Comparison of ENCODE assay signal across 19 cellular contexts in the genomic region with DNA sequence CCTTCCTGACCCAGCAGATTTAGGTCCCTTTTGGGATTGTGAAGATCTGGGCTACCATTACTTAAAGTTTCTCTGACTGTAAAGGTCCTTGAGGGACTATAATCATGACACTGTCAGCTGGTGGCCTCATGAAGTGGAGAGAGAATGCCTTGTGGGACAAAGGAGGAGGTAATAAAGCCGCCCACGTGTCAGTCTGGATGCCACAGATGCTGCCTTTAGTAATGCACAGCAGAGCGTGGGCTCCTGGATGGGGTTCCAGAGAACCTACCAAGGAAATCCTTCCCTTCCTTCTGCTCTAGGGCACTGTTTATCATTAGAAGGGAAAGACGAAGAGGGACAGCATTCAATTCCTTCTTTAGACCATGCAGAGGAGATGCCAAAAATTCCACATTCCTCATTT.
DNase-seq lines count a peak whose midpoint lies in the region; ATAC-seq and TF ChIP-seq lines count a peak whose summit lies in the region.
"Had no signal": no experiment of that assay in that cellular context is flagged by ENCODE, and none has a peak within 500 bp of the region (broad histone marks: within the 10 kb centered on the region; RNA-seq: fewer than 3 reads in every experiment).

No MANE protein-coding gene starts in this region.

- peaks cover 72% of the 10 kb centered on the region for H3K4me1 Mint-ChIP-seq in chondrocyte (ENCODE audit: low read depth)
- H3K4me1 Mint-ChIP-seq in nephron progenitor cell: peaks cover 24% of the 10 kb centered on the region
- no peaks in the 10 kb centered on the region for H3K4me1 Mint-ChIP-seq in CD4-positive, alpha-beta memory T cell
- H3K4me1 Mint-ChIP-seq in activated CD4-positive, alpha-beta memory T cell treated with anti-CD3 and anti-CD28 coated beads for 36 hours (ENCODE audit: low read depth): peaks cover 2% of the 10 kb centered on the region

- H3K36me3 ChIP-seq in A673 (ENCODE audit: insufficient read depth, low read length, poor library complexity, severe bottlenecking): no peaks in the 10 kb centered on the region
- H3K36me3 ChIP-seq in CD4-positive, alpha-beta memory T cell (ENCODE audit: insufficient read depth, low read length): no peaks in the 10 kb centered on the region
- H3K36me3 ChIP-seq: neutrophil, upper lobe of left lung had no signal

- peak; percentile 44 for ATAC-seq in HG02798 (IDR thresholded peaks at IDR 0.05; ENCODE audit: poor library complexity, unreplicated experiment)

- peaks cover 39% of the 10 kb centered on the region for H3K4me1 ChIP-seq in A673 (ENCODE audit: insufficient read depth, low read length, poor library complexity, severe bottlenecking)
- H3K4me1 ChIP-seq in CD4-positive, alpha-beta memory T cell (ENCODE audit: insufficient read depth, low read length): no peaks in the 10 kb centered on the region

- no peaks in the 10 kb centered on the region for H3K9me3 ChIP-seq in A673 (ENCODE audit: low read depth, low read length, poor library complexity, severe bottlenecking)
- H3K9me3 ChIP-seq in CD4-positive, alpha-beta memory T cell (ENCODE audit: control insufficient read depth in 1 of 2, low read length in 2 of 2): no peaks in the 10 kb centered on the region
- H3K9me3 ChIP-seq: neutrophil, upper lobe of left lung had no signal

- H3K9me3 Mint-ChIP-seq in chondrocyte (ENCODE audit: low read depth): no peaks in the 10 kb centered on the region
- H3K9me3 Mint-ChIP-seq in nephron progenitor cell: no peaks in the 10 kb centered on the region
- H3K9me3 Mint-ChIP-seq in CD4-positive, alpha-beta memory T cell: no peaks in the 10 kb centered on the region
- no peaks in the 10 kb centered on the region for H3K9me3 Mint-ChIP-seq in activated CD4-positive, alpha-beta memory T cell treated with anti-CD3 and anti-CD28 coated beads for 36 hours

- H3K4me3 Mint-ChIP-seq in chondrocyte (ENCODE audit: unreplicated experiment) (no peak overlapping the region), nephron progenitor cell (no peak overlapping the region)
- no peak overlapping the region for H3K4me3 Mint-ChIP-seq in CD4-positive, alpha-beta memory T cell
- H3K4me3 Mint-ChIP-seq in activated CD4-positive, alpha-beta memory T cell treated with anti-CD3 and anti-CD28 coated beads for 36 hours: no peak overlapping the region

- DNase-seq in A673 (ENCODE audit: low spot score) (peak; percentile 84), chondrocyte (ENCODE audit: low spot score) (no peak), nephron progenitor cell (peak; percentile 2), NCI-H1105 (lab: John Stamatoyannopoulos, UW) (no peak)
- no peak for DNase-seq in CD4-positive, alpha-beta memory T cell
- DNase-seq in central memory CD4-positive, alpha-beta T cell: no peak
- DNase-seq in activated CD4-positive, alpha-beta memory T cell treated with anti-CD3 and anti-CD28 coated beads for 36 hours: no peak
- DNase-seq: activated CD4-positive, alpha-beta T cell treated with anti-CD3 and anti-CD28 coated beads, Interleukin-2, amount 50 U/mL, for 4 hours; activated effector memory CD4-positive, alpha-beta T cell treated with Interleukin-2 at 50 U/mL for 16 hours; DMS79; head of caudate nucleus; left cardiac atrium; NCI-H1694 treated with DMSO at 0.1 percent for 48 hours; NCI-H774; T1000; upper lobe of left lung had no signal

- H3K36me3 Mint-ChIP-seq in chondrocyte (ENCODE audit: low read depth): peaks cover 10% of the 10 kb centered on the region
- H3K36me3 Mint-ChIP-seq in nephron progenitor cell (ENCODE audit: low read depth): no peaks in the 10 kb centered on the region
- no peaks in the 10 kb centered on the region for H3K36me3 Mint-ChIP-seq in CD4-positive, alpha-beta memory T cell
- H3K36me3 Mint-ChIP-seq in activated CD4-positive, alpha-beta memory T cell treated with anti-CD3 and anti-CD28 coated beads for 36 hours: no peaks in the 10 kb centered on the region

- H3K27me3 ChIP-seq in A673 (replicated peaks; ENCODE audit: insufficient read depth, low read depth, low read length, poor library complexity): no peaks in the 10 kb centered on the region
- no peaks in the 10 kb centered on the region for H3K27me3 ChIP-seq in CD4-positive, alpha-beta memory T cell (ENCODE audit: insufficient read depth, low read length)
- H3K27me3 ChIP-seq: neutrophil, upper lobe of left lung had no signal

- H3K27ac ChIP-seq in A673 (ENCODE audit: low read depth, low read length, poor library complexity, severe bottlenecking): peak overlapping the region; percentile 49
- no peak overlapping the region for H3K27ac ChIP-seq in CD4-positive, alpha-beta memory T cell (ENCODE audit: low read depth, low read length)
- H3K27ac ChIP-seq: KMS-11, neutrophil, upper lobe of left lung had no signal

- intact Hi-C loops in A673 (cut with micrococcal nuclease; ENCODE audit: unreplicated experiment): loop anchor here (1.0 to 5.0 kb wide), 2 partner anchors 61 to 172 kb away; partner anchors contain the start of gene COL5A2
- intact Hi-C loops in CD4-positive, alpha-beta memory T cell (cut with micrococcal nuclease): no loop called here
- intact Hi-C loops in activated CD4-positive, alpha-beta memory T cell treated with anti-CD3 and anti-CD28 coated beads for 36 hours (cut with micrococcal nuclease): no loop called here

- no peak for TF ChIP-seq CTCF in A673 (conservative IDR thresholded peaks at IDR 0.05; ENCODE audit: low read depth, low read length)
- no peak for TF ChIP-seq CTCF in chondrocyte (IDR thresholded peaks at IDR 0.05)
- no peak for TF ChIP-seq CTCF in nephron progenitor cell (IDR thresholded peaks at IDR 0.05)

- BruUV-seq in A673 (replicated peaks; lab: Mats Ljungman, UMichigan): no TSS peak

- CTCF ChIA-PET in A673 (lab: Charles Lee): no interaction called here
- CTCF ChIA-PET in CD4-positive, alpha-beta memory T cell (lab: Charles Lee; ENCODE audit: partially characterized antibody): no interaction called here
- CTCF ChIA-PET in activated CD4-positive, alpha-beta memory T cell treated with anti-CD3 and anti-CD28 coated beads for 36 hours (lab: Charles Lee): interaction anchor here (1.6 kb wide), 1 partner anchor 296 kb away, joined by 8 read pairs; no protein-coding TSS in a partner anchor

- H3K27me3 Mint-ChIP-seq in chondrocyte (ENCODE audit: low read depth): no peaks in the 10 kb centered on the region
- no peaks in the 10 kb centered on the region for H3K27me3 Mint-ChIP-seq in nephron progenitor cell (ENCODE audit: low read depth, poor library complexity)
- peaks cover 0 to 2% of the 10 kb centered on the region in 2 donors for H3K27me3 Mint-ChIP-seq in CD4-positive, alpha-beta memory T cell
- no peaks in the 10 kb centered on the region for H3K27me3 Mint-ChIP-seq in activated CD4-positive, alpha-beta memory T cell treated with anti-CD3 and anti-CD28 coated beads for 36 hours

- no peak overlapping the region for H3K4me3 ChIP-seq in A673 (ENCODE audit: low read depth, low read length, poor library complexity, severe bottlenecking)
- H3K4me3 ChIP-seq in CD4-positive, alpha-beta memory T cell (ENCODE audit: low read length in 2 of 2): no peak overlapping the region
- H3K4me3 ChIP-seq: upper lobe of left lung had no signal

- peak overlapping the region; percentile 83 for H3K27ac Mint-ChIP-seq in chondrocyte (ENCODE audit: unreplicated experiment)
- H3K27ac Mint-ChIP-seq in nephron progenitor cell: peak overlapping the region; percentile 95
- H3K27ac Mint-ChIP-seq in CD4-positive, alpha-beta memory T cell: no peak overlapping the region
- no peak overlapping the region for H3K27ac Mint-ChIP-seq in activated CD4-positive, alpha-beta memory T cell treated with anti-CD3 and anti-CD28 coated beads for 36 hours

- POLR2A ChIA-PET in A673 (lab: Charles Lee; ENCODE audit: low non-redundant PET): no interaction called here
- POLR2A ChIA-PET in CD4-positive, alpha-beta memory T cell (lab: Charles Lee; ENCODE audit: partially characterized antibody): no interaction called here
- POLR2A ChIA-PET in activated CD4-positive, alpha-beta memory T cell treated with anti-CD3 and anti-CD28 coated beads for 36 hours (lab: Charles Lee): no interaction called here

Comparison
In these comparisons a context has a peak if more than half of its experiments do, and no peak if none do; other contexts are left out.
1. DNase-seq: peak in A673 (single experiment) and nephron progenitor cell (single experiment); none in chondrocyte (single experiment), CD4-positive, alpha-beta memory T cell (0 of 5), NCI-H1105 (single experiment), central memory CD4-positive, alpha-beta T cell (single experiment) and activated CD4-positive, alpha-beta memory T cell treated with anti-CD3 and anti-CD28 coated beads for 36 hours (single experiment).
2. H3K27ac Mint-ChIP-seq: peak in chondrocyte (single experiment) and nephron progenitor cell (single experiment); none in CD4-positive, alpha-beta memory T cell (0 of 7) and activated CD4-positive, alpha-beta memory T cell treated with anti-CD3 and anti-CD28 coated beads for 36 hours (single experiment).